In the genomic region with DNA sequence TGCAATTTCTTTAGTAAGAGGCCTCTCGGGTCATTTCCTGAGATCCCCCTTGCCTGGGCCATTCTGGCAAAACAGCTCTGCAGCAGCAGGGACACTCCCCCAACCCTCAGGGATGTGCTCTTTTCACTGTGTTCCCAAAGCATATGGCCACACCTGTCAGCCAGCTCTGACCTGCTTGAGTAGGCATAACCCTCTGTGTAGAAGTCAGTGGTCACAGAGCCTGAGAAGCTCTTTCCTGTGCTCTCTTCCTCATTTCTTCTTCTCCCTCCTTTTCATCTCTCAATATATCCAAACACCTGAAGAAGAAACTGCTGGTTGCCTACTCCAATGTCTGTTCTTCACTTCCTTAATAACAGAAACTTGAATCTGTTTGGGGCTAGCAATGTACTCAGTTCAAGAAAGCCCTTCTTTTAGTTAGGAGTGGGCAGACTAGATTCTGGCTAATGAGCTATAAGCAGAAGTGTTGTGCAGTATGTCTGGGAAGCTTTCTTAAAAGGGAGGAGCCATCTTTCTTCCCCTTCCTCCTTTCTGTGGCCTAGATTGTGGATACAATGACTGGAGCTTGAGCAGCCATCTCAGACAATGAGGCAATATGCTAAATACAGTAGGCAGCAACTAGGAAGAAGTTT, we compare ENCODE assay signal across 10 cellular contexts.
DNase-seq lines count a peak whose midpoint lies in the region; ATAC-seq and TF ChIP-seq lines count a peak whose summit lies in the region.
"Had no signal": no experiment of that assay in that cellular context is flagged by ENCODE, and none has a peak within 500 bp of the region (broad histone marks: within the 10 kb centered on the region; RNA-seq: fewer than 3 reads in every experiment).

No MANE protein-coding gene starts in this region.

- peaks cover 0 to 4% (median 0%) of the 10 kb centered on the region in 7 donors for H3K9me3 Mint-ChIP-seq in naive B cell
- H3K9me3 Mint-ChIP-seq in activated CD8-positive, alpha-beta memory T cell treated with anti-CD3 and anti-CD28 coated beads, Interleukin-2, amount 10 ng/mL, durations not matched to agents 7 days and 5 days (ENCODE audit: low read depth) = no peaks in the 10 kb centered on the region

- H3K4me3 ChIP-seq in colonic mucosa = no peak overlapping the region

- no peaks in the 10 kb centered on the region for H3K4me1 ChIP-seq in colonic mucosa

- H3K36me3 ChIP-seq in colonic mucosa = no peaks in the 10 kb centered on the region

- H3K4me3 Mint-ChIP-seq in naive B cell = peak overlapping the region in 6 of 8 donors; percentile 3 to 66 (median 49)
- no peak overlapping the region for H3K4me3 Mint-ChIP-seq in activated CD8-positive, alpha-beta memory T cell treated with anti-CD3 and anti-CD28 coated beads, Interleukin-2, amount 10 ng/mL, durations not matched to agents 7 days and 5 days

- peak overlapping the region in 1 of 2 donors; percentile 43 for H3K9ac ChIP-seq in colonic mucosa (ENCODE audit: low read depth in 2 of 2, low read length in 2 of 2)

- intact Hi-C loops in colonic mucosa (cut with DNase I) = no loop called here

- TF ChIP-seq CTCF in colonic mucosa (IDR thresholded peaks at IDR 0.05) = no peak

- no peaks in the 10 kb centered on the region for H3K27me3 ChIP-seq in colonic mucosa

- CTCF ChIA-PET in activated CD8-positive, alpha-beta memory T cell treated with anti-CD3 and anti-CD28 coated beads, Interleukin-2, amount 10 ng/mL, durations not matched to agents 7 days and 5 days (lab: Charles Lee) = interaction anchor here (0.9 to 1.9 kb wide), 4 partner anchors 8 to 75 kb away, joined by 3 to 7 read pairs (median 4); a partner anchor contains a TSS

- H3K4me1 Mint-ChIP-seq in naive B cell = peaks cover 19 to 32% (median 25%) of the 10 kb centered on the region in 3 donors
- peaks cover 8% of the 10 kb centered on the region for H3K4me1 Mint-ChIP-seq in activated CD8-positive, alpha-beta memory T cell treated with anti-CD3 and anti-CD28 coated beads, Interleukin-2, amount 10 ng/mL, durations not matched to agents 7 days and 5 days

- peak; percentile 51 for DNase-seq in NOMO-1 treated with dmso at 0.1 percent for 144 hours (lab: John Stamatoyannopoulos, UW; ENCODE audit: unreplicated experiment)
- peak; percentile 50 for DNase-seq in naive B cell
- no peak for DNase-seq in activated CD8-positive, alpha-beta memory T cell treated with anti-CD3 and anti-CD28 coated beads, Interleukin-2, amount 10 ng/mL, durations not matched to agents 7 days and 5 days
- no peak for DNase-seq in H4 (ENCODE audit: low spot score)
- no peak for DNase-seq in colonic mucosa
- DNase-seq in pons (ENCODE audit: low spot score) = no peak
- DNase-seq: activated CD4-positive, alpha-beta T cell treated with anti-CD3 and anti-CD28 coated beads for 48 hours; dermis blood vessel endothelial cell had no signal

- no peaks in the 10 kb centered on the region for H3K9me3 ChIP-seq in colonic mucosa

- peak overlapping the region; percentile 29 to 88 (median 74) for H3K27ac Mint-ChIP-seq in naive B cell
- no peak overlapping the region for H3K27ac Mint-ChIP-seq in activated CD8-positive, alpha-beta memory T cell treated with anti-CD3 and anti-CD28 coated beads, Interleukin-2, amount 10 ng/mL, durations not matched to agents 7 days and 5 days

- H3K27me3 Mint-ChIP-seq in naive B cell = no peaks in the 10 kb centered on the region
- H3K27me3 Mint-ChIP-seq in activated CD8-positive, alpha-beta memory T cell treated with anti-CD3 and anti-CD28 coated beads, Interleukin-2, amount 10 ng/mL, durations not matched to agents 7 days and 5 days = no peaks in the 10 kb centered on the region

- peak; percentile 89 for ATAC-seq in GM18907 (IDR thresholded peaks at IDR 0.05; ENCODE audit: unreplicated experiment)
- peak; percentile 73 for ATAC-seq in HG02870 (IDR thresholded peaks at IDR 0.05; ENCODE audit: unreplicated experiment)
- peak; percentile 83 to 84 for ATAC-seq in naive B cell (ENCODE audit: low read depth in 2 of 2)
- ATAC-seq in activated CD8-positive, alpha-beta memory T cell treated with anti-CD3 and anti-CD28 coated beads, Interleukin-2, amount 10 ng/mL, durations not matched to agents 7 days and 5 days = no peak

- H3K27ac ChIP-seq in colonic mucosa = no peak overlapping the region

- H3K36me3 Mint-ChIP-seq in naive B cell = no peaks in the 10 kb centered on the region
- no peaks in the 10 kb centered on the region for H3K36me3 Mint-ChIP-seq in activated CD8-positive, alpha-beta memory T cell treated with anti-CD3 and anti-CD28 coated beads, Interleukin-2, amount 10 ng/mL, durations not matched to agents 7 days and 5 days

Comparison
In these comparisons a context has a peak if more than half of its experiments do, and no peak if none do; other contexts are left out.
1. DNase-seq: peak in NOMO-1 treated with dmso at 0.1 percent for 144 hours (single experiment) and naive B cell (single experiment); none in activated CD8-positive, alpha-beta memory T cell treated with anti-CD3 and anti-CD28 coated beads, Interleukin-2, amount 10 ng/mL, durations not matched to agents 7 days and 5 days (single experiment), H4 (single experiment), colonic mucosa (single experiment) and pons (single experiment).